ENCODE assay signal across 1 cellular context in the genomic region with DNA sequence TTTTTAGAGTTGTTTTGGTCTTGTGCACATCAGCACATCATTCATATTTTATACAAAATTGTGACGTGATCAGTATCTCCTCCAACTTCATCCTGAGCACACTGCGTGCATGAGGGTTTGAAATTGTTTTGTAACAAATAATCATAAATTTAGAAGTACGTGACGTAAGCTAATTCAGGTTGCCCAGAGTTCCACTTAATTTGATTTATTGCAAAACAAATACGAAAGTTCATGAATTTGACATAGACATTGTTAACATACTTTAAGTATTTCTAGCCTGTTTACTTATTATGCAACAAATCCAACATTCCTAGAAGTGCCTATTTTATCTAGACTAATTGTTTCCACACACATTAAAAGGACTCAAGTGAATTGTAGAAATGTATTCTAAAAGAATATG.
A peak's percentile ranks its signal among the peaks of the same experiment; 100 is the strongest.
TF ChIP-seq lines count a peak whose summit lies in the region.

No MANE protein-coding gene starts in this region.

TF ChIP-seq in HEK293, 187 proteins besides CTCF, POLR2A, EP300 and RAD21 (continued from another document):
- TF ChIP-seq, protein P1, sequence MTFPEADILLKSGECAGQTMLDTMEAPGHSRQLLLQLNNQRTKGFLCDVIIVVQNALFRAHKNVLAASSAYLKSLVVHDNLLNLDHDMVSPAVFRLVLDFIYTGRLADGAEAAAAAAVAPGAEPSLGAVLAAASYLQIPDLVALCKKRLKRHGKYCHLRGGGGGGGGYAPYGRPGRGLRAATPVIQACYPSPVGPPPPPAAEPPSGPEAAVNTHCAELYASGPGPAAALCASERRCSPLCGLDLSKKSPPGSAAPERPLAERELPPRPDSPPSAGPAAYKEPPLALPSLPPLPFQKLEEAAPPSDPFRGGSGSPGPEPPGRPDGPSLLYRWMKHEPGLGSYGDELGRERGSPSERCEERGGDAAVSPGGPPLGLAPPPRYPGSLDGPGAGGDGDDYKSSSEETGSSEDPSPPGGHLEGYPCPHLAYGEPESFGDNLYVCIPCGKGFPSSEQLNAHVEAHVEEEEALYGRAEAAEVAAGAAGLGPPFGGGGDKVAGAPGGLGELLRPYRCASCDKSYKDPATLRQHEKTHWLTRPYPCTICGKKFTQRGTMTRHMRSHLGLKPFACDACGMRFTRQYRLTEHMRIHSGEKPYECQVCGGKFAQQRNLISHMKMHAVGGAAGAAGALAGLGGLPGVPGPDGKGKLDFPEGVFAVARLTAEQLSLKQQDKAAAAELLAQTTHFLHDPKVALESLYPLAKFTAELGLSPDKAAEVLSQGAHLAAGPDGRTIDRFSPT (tag by site-specific recombination; IDR thresholded peaks at IDR 0.05), result peak; percentile 94
- TF ChIP-seq ZNF366 (tag by site-specific recombination; conservative IDR thresholded peaks at IDR 0.05) (peak; percentile 60), IKZF3 (tag by site-specific recombination; IDR thresholded peaks at IDR 0.05) (peak; percentile 83), KLF8 (tag by site-specific recombination; IDR thresholded peaks at IDR 0.05) (peak; percentile 78), SP2 (tag by site-specific recombination; IDR thresholded peaks at IDR 0.05) (0 out of 2 replicates have a peak, but pooled peaks have one; percentile 27), ZFP41 (tag by site-specific recombination; IDR thresholded peaks at IDR 0.05; ENCODE audit: borderline replicate concordance) (no peak), ZNF274 (IDR thresholded peaks at IDR 0.05; ENCODE audit: low read length) (no peak), ZNF274 (tag by site-specific recombination; IDR thresholded peaks at IDR 0.05; ENCODE audit: borderline replicate concordance) (no peak), ZNF501 (tag by site-specific recombination; IDR thresholded peaks at IDR 0.05) (no peak)
